In the genomic region with DNA sequence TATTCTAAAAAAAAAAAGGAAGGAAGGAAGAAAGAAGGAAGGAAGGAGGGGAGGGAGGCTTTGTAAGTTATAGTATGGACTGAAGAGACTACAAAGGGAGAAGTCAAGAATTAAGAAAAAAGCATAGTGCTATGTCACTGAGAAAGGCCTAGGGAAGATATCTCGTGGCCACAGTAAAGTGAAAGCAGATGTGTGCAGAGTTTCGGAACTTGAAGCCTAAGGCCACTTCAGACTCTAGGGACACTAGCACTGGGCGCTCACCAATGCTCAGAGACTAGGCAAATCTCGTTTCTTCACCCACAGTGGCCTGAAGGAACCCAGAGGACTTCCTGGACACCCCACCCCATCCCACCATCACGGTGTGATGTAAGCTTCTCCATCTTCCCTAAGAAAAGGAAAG, we compare ENCODE assay signal across 21 cellular contexts.
DNase-seq lines count a peak whose midpoint lies in the region; ATAC-seq and TF ChIP-seq lines count a peak whose summit lies in the region.
"Had no signal": no experiment of that assay in that cellular context is flagged by ENCODE, and none has a peak within 500 bp of the region (broad histone marks: within the 10 kb centered on the region; RNA-seq: fewer than 3 reads in every experiment).

No MANE protein-coding gene starts in this region.

- peaks cover under 1% of the 10 kb centered on the region for H3K27me3 ChIP-seq in CD4-positive, alpha-beta T cell (ENCODE audit: control insufficient read depth, insufficient read depth, low read length)
- H3K27me3 ChIP-seq: colonic mucosa had no signal

- CTCF ChIA-PET in CD4-positive, alpha-beta T cell (lab: Charles Lee) = interaction anchor here (0.7 kb wide), 2 partner anchors 30 to 1341 kb away, joined by 3 to 4 read pairs; no protein-coding TSS in a partner anchor

- no peak overlapping the region for H3K4me3 Mint-ChIP-seq in CD4-positive, alpha-beta T cell
- H3K4me3 Mint-ChIP-seq: GM23338; natural killer cell treated with Interleukin-12 subunit alpha and Interleukin-12 subunit beta and Interleukin-15 and Interleukin-18, amount 100 ng/mL, for 72 hours; stimulated activated effector memory CD8-positive, alpha-beta T cell treated with anti-CD3 and anti-CD28 coated beads, Interleukin-12 subunit alpha, Interleukin-12 subunit beta, amount 100 ng/mL, for 72 hours had no signal

- no peaks in the 10 kb centered on the region for H3K4me1 Mint-ChIP-seq in CD4-positive, alpha-beta T cell (ENCODE audit: low read depth)
- H3K4me1 Mint-ChIP-seq: stimulated activated effector memory CD8-positive, alpha-beta T cell treated with anti-CD3 and anti-CD28 coated beads, Interleukin-12 subunit alpha, Interleukin-12 subunit beta, amount 100 ng/mL, for 72 hours had no signal

- no peaks in the 10 kb centered on the region for H3K36me3 Mint-ChIP-seq in CD4-positive, alpha-beta T cell (ENCODE audit: low read depth)
- H3K36me3 Mint-ChIP-seq: natural killer cell treated with Interleukin-12 subunit alpha and Interleukin-12 subunit beta and Interleukin-15 and Interleukin-18, amount 100 ng/mL, for 72 hours; stimulated activated effector memory CD8-positive, alpha-beta T cell treated with anti-CD3 and anti-CD28 coated beads, Interleukin-12 subunit alpha, Interleukin-12 subunit beta, amount 100 ng/mL, for 72 hours had no signal

- no peaks in the 10 kb centered on the region for H3K9me3 ChIP-seq in CD4-positive, alpha-beta T cell (ENCODE audit: control insufficient read depth, low read length)
- H3K9me3 ChIP-seq: colonic mucosa had no signal

- in situ Hi-C loops in SK-MEL-5 (cut with HindIII; ENCODE audit: low pct_unique_long_range_greater_than_20kb, low sequenced_read_pairs) = no loop called here

- H3K27me3 Mint-ChIP-seq in CD4-positive, alpha-beta T cell = peaks cover 4% of the 10 kb centered on the region

- POLR2A ChIA-PET in CD4-positive, alpha-beta T cell (lab: Charles Lee) = no interaction called here

- no peaks in the 10 kb centered on the region for H3K9me3 Mint-ChIP-seq in CD4-positive, alpha-beta T cell
- H3K9me3 Mint-ChIP-seq: activated T-helper 2 cell treated with anti-CD3 and anti-CD28 coated beads, Interferon-gamma antibody, Interleukin-2, Interleukin-4, amounts not matched to agents 10 μg/mL and 5 μg/mL and 100 μg/mL, durations not matched to agents 14 hours and 24 hours and 36 hours; GM23338; natural killer cell treated with Interleukin-12 subunit alpha and Interleukin-12 subunit beta and Interleukin-15 and Interleukin-18, amount 100 ng/mL, for 72 hours; stimulated activated effector memory CD8-positive, alpha-beta T cell treated with anti-CD3 and anti-CD28 coated beads, Interleukin-12 subunit alpha, Interleukin-12 subunit beta, amount 100 ng/mL, for 72 hours had no signal

- no peak overlapping the region for H3K27ac ChIP-seq in CD4-positive, alpha-beta T cell (ENCODE audit: low read depth, low read length)
- H3K27ac ChIP-seq: colonic mucosa had no signal

- no peak overlapping the region for H3K27ac Mint-ChIP-seq in CD4-positive, alpha-beta T cell
- H3K27ac Mint-ChIP-seq: activated T-helper 2 cell treated with anti-CD3 and anti-CD28 coated beads, Interferon-gamma antibody, Interleukin-2, Interleukin-4, amounts not matched to agents 10 μg/mL and 5 μg/mL and 100 μg/mL, durations not matched to agents 14 hours and 24 hours and 36 hours; GM23338; natural killer cell treated with Interleukin-12 subunit alpha and Interleukin-12 subunit beta and Interleukin-15 and Interleukin-18, amount 100 ng/mL, for 72 hours; stimulated activated effector memory CD8-positive, alpha-beta T cell treated with anti-CD3 and anti-CD28 coated beads, Interleukin-12 subunit alpha, Interleukin-12 subunit beta, amount 100 ng/mL, for 72 hours had no signal

- TF ChIP-seq CTCF in CD4-positive, alpha-beta T cell (IDR thresholded peaks at IDR 0.05) = no peak

- DNase-seq in GM03348 (ENCODE audit: low spot score) (peak; percentile 21), SK-MEL-5 (ENCODE audit: low read depth, low spot score) (peak; percentile 6), NCI-H146 (lab: John Stamatoyannopoulos, UW) (no peak), AML-193 (lab: John Stamatoyannopoulos, UW) (no peak), SK-N-DZ (ENCODE audit: low spot score) (no peak)
- no peak for DNase-seq in CD4-positive, alpha-beta T cell
- DNase-seq: activated CD4-positive, alpha-beta T cell treated with anti-CD3 and anti-CD28 coated beads, Interleukin-2, amount 50 U/mL, for 48 hours; anterior cingulate cortex; colonic mucosa; DMS153; NCI-H2029 treated with DMSO at 0.1 percent for 48 hours; retina; SHP77 treated with DMSO at 0.1 percent for 48 hours had no signal

- intact Hi-C loops in CD4-positive, alpha-beta T cell (cut with DNase I, micrococcal nuclease) = no loop called here

- ATAC-seq in GM19452 (IDR thresholded peaks at IDR 0.05; ENCODE audit: unreplicated experiment) (peak; percentile 51), HG02870 (IDR thresholded peaks at IDR 0.05; ENCODE audit: unreplicated experiment) (peak; percentile 73)
- no peak for ATAC-seq in CD4-positive, alpha-beta T cell (ENCODE audit: poor library complexity)
- ATAC-seq: esophagus mucosa; GM23338; K562; natural killer cell treated with Interleukin-12 subunit alpha and Interleukin-12 subunit beta and Interleukin-15 and Interleukin-18, amount 100 ng/mL, for 72 hours; stimulated activated effector memory CD8-positive, alpha-beta T cell treated with anti-CD3 and anti-CD28 coated beads, Interleukin-12 subunit alpha, Interleukin-12 subunit beta, amount 100 ng/mL, for 72 hours had no signal

Comparison
In these comparisons a context has a peak if more than half of its experiments do, and no peak if none do; other contexts are left out.
1. DNase-seq: peak in GM03348 (single experiment) and SK-MEL-5 (single experiment); none in NCI-H146 (single experiment), AML-193 (0 of 2), SK-N-DZ (single experiment) and CD4-positive, alpha-beta T cell (0 of 10).